In genomic region chr18:2150566-2150965, GRCh38 we compare ENCODE assay signal across 3 cellular contexts.
A peak's percentile ranks its signal among the peaks of the same experiment; 100 is the strongest.
TF ChIP-seq lines count a peak whose summit lies in the region.

No MANE protein-coding gene starts in this region.

TF ChIP-seq in K562, 482 proteins besides CTCF, POLR2A, EP300 and RAD21 (continued from another document and continues in another):
- TF ChIP-seq ATF3 (IDR thresholded peaks at IDR 0.05), result 0 out of 2 replicates have a peak, but pooled peaks have one; percentile 23
- no peak for TF ChIP-seq ATF3 (CRISPR knock-in tag; conservative IDR thresholded peaks at IDR 0.05)
- no peak for TF ChIP-seq CEBPG (CRISPR knock-in tag; IDR thresholded peaks at IDR 0.05)
- peak in 1 of 2 experiments; percentile 52; a peak in 1 of 4 replicates for TF ChIP-seq CEBPG (tag; conservative IDR thresholded peaks at IDR 0.05 in 1 of 2, IDR thresholded peaks at IDR 0.05 in 1 of 2)
- no peak for TF ChIP-seq ZNF511 (CRISPR knock-in tag; IDR thresholded peaks at IDR 0.05)
- TF ChIP-seq ARID3A (IDR thresholded peaks at IDR 0.05; ENCODE audit: borderline replicate concordance, low read depth, low read length), result no peak
- peak; percentile 31 for TF ChIP-seq FOSL1 (tag; conservative IDR thresholded peaks at IDR 0.05)
- no peak for TF ChIP-seq ZBTB7A (IDR thresholded peaks at IDR 0.05; ENCODE audit: borderline replicate concordance, control insufficient read depth, low read depth, low read length)
- TF ChIP-seq MLLT1 (IDR thresholded peaks at IDR 0.05), result no peak

TF ChIP-seq in HepG2, 621 proteins besides CTCF, POLR2A, EP300 and RAD21 (continued from another document):
- no peak for TF ChIP-seq ZNF646 (CRISPR knock-in tag; IDR thresholded peaks at IDR 0.05)
TF ChIP-seq in HepG2: peak in this region for 0.

TF ChIP-seq in WTC11, 78 proteins besides CTCF, POLR2A, EP300 and RAD21 (continued from another document):
- no peak for TF ChIP-seq PREB (CRISPR knock-in tag; IDR thresholded peaks at IDR 0.05; ENCODE audit: borderline replicate concordance)
- TF ChIP-seq E2F4 (CRISPR knock-in tag; IDR thresholded peaks at IDR 0.05; ENCODE audit: borderline replicate concordance, low read depth), result no peak
- TF ChIP-seq E2F1 (CRISPR knock-in tag; IDR thresholded peaks at IDR 0.05), result no peak
- TF ChIP-seq E2F5 (CRISPR knock-in tag; IDR thresholded peaks at IDR 0.05), result no peak
- TF ChIP-seq SOX15 (CRISPR knock-in tag; IDR thresholded peaks at IDR 0.05), result no peak
- TF ChIP-seq FOXK1 (CRISPR knock-in tag; IDR thresholded peaks at IDR 0.05), result no peak
- TF ChIP-seq MAX (CRISPR knock-in tag; IDR thresholded peaks at IDR 0.05), result no peak
TF ChIP-seq in WTC11: peak in this region for 0.
